ENCODE assay signal across 1 cellular context in the genomic region with DNA sequence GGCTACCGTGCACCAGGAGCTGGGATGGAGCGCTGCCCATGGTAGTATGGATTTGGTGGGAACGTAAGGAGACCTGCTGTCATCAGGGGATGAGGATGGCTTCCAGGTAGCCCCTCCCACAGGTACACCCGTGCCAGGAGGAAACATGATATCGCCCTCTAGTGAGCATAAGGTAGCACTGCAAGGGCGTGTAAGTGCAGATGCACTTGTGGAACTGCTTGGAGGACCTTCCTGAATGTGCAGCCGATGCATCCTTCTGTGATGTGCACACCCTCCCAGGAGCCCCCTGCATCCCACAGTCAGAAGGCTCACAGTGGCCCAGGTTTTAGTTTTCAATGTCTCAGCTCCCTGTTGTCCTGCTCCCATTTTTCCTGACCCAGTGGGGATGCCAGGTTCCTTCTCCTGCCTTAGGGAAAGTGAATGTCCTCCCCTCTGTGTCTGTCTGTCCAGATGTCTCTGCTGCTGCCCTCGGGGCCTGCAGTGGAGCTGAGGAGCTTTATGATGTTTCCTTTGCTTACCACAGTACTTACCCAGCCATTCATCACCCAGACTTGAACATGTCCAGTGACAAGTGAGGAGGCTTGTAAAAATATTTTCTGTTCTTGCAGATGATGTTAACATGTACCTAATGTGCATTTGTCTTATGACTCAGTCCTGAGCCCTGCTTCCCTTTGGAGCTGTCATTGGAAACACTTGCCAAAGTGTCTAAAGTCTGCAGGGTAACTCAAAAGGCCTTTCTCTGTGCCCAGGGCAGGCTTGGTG.
TF ChIP-seq lines count a peak whose summit lies in the region.

No MANE protein-coding gene starts in this region.

TF ChIP-seq in HEK293, 187 proteins besides CTCF, POLR2A, EP300 and RAD21 (continued from another document):
- TF ChIP-seq WT1 (tag by site-specific recombination; IDR thresholded peaks at IDR 0.05) (peak; percentile 65; the same call in 1 of the 2 replicates), ZFP37 (tag by site-specific recombination; IDR thresholded peaks at IDR 0.05) (0 out of 2 replicates have a peak, but pooled peaks have one; percentile 44), SP2 (tag by site-specific recombination; IDR thresholded peaks at IDR 0.05) (no peak), SCRT1 (tag by site-specific recombination; IDR thresholded peaks at IDR 0.05; ENCODE audit: borderline replicate concordance) (peak; percentile 92), ZNF335 (tag by site-specific recombination; conservative IDR thresholded peaks at IDR 0.05) (no peak), ZNF426 (tag by site-specific recombination; IDR thresholded peaks at IDR 0.05) (no peak), ZFHX2 (tag by site-specific recombination; conservative IDR thresholded peaks at IDR 0.05) (no peak), ZNF654 (tag by site-specific recombination; IDR thresholded peaks at IDR 0.05; ENCODE audit: low read depth) (peak; percentile 70), ZNF701 (tag by site-specific recombination; IDR thresholded peaks at IDR 0.05) (no peak), ZNF501 (tag by site-specific recombination; IDR thresholded peaks at IDR 0.05) (0 out of 2 replicates have a peak, but pooled peaks have one; percentile 32), SCRT2 (tag by site-specific recombination; IDR thresholded peaks at IDR 0.05) (peak; percentile 90), ZNF184 (tag by site-specific recombination; IDR thresholded peaks at IDR 0.05) (no peak), KLF9 (tag by site-specific recombination; IDR thresholded peaks at IDR 0.05; ENCODE audit: low read depth) (peak; percentile 27; the same call in 1 of the 2 replicates)
- TF ChIP-seq, protein P1, sequence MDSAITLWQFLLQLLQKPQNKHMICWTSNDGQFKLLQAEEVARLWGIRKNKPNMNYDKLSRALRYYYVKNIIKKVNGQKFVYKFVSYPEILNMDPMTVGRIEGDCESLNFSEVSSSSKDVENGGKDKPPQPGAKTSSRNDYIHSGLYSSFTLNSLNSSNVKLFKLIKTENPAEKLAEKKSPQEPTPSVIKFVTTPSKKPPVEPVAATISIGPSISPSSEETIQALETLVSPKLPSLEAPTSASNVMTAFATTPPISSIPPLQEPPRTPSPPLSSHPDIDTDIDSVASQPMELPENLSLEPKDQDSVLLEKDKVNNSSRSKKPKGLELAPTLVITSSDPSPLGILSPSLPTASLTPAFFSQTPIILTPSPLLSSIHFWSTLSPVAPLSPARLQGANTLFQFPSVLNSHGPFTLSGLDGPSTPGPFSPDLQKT (IDR thresholded peaks at IDR 0.05; ENCODE audit: borderline replicate concordance, low read depth, low read length): no peak
- TF ChIP-seq, protein P2, sequence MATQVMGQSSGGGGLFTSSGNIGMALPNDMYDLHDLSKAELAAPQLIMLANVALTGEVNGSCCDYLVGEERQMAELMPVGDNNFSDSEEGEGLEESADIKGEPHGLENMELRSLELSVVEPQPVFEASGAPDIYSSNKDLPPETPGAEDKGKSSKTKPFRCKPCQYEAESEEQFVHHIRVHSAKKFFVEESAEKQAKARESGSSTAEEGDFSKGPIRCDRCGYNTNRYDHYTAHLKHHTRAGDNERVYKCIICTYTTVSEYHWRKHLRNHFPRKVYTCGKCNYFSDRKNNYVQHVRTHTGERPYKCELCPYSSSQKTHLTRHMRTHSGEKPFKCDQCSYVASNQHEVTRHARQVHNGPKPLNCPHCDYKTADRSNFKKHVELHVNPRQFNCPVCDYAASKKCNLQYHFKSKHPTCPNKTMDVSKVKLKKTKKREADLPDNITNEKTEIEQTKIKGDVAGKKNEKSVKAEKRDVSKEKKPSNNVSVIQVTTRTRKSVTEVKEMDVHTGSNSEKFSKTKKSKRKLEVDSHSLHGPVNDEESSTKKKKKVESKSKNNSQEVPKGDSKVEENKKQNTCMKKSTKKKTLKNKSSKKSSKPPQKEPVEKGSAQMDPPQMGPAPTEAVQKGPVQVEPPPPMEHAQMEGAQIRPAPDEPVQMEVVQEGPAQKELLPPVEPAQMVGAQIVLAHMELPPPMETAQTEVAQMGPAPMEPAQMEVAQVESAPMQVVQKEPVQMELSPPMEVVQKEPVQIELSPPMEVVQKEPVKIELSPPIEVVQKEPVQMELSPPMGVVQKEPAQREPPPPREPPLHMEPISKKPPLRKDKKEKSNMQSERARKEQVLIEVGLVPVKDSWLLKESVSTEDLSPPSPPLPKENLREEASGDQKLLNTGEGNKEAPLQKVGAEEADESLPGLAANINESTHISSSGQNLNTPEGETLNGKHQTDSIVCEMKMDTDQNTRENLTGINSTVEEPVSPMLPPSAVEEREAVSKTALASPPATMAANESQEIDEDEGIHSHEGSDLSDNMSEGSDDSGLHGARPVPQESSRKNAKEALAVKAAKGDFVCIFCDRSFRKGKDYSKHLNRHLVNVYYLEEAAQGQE (tag by site-specific recombination; IDR thresholded peaks at IDR 0.05): peak; percentile 73; the same call in 1 of the 2 replicates
- TF ChIP-seq, protein P3, sequence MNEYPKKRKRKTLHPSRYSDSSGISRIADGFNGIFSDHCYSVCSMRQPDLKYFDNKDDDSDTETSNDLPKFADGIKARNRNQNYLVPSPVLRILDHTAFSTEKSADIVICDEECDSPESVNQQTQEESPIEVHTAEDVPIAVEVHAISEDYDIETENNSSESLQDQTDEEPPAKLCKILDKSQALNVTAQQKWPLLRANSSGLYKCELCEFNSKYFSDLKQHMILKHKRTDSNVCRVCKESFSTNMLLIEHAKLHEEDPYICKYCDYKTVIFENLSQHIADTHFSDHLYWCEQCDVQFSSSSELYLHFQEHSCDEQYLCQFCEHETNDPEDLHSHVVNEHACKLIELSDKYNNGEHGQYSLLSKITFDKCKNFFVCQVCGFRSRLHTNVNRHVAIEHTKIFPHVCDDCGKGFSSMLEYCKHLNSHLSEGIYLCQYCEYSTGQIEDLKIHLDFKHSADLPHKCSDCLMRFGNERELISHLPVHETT (tag by site-specific recombination; IDR thresholded peaks at IDR 0.05): 0 out of 2 replicates have a peak, but pooled peaks have one; percentile 26
- TF ChIP-seq, protein P4, sequence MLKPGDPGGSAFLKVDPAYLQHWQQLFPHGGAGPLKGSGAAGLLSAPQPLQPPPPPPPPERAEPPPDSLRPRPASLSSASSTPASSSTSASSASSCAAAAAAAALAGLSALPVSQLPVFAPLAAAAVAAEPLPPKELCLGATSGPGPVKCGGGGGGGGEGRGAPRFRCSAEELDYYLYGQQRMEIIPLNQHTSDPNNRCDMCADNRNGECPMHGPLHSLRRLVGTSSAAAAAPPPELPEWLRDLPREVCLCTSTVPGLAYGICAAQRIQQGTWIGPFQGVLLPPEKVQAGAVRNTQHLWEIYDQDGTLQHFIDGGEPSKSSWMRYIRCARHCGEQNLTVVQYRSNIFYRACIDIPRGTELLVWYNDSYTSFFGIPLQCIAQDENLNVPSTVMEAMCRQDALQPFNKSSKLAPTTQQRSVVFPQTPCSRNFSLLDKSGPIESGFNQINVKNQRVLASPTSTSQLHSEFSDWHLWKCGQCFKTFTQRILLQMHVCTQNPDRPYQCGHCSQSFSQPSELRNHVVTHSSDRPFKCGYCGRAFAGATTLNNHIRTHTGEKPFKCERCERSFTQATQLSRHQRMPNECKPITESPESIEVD (tag by site-specific recombination; IDR thresholded peaks at IDR 0.05): no peak
